ENCODE assay signal across 18 cellular contexts in the genomic region with DNA sequence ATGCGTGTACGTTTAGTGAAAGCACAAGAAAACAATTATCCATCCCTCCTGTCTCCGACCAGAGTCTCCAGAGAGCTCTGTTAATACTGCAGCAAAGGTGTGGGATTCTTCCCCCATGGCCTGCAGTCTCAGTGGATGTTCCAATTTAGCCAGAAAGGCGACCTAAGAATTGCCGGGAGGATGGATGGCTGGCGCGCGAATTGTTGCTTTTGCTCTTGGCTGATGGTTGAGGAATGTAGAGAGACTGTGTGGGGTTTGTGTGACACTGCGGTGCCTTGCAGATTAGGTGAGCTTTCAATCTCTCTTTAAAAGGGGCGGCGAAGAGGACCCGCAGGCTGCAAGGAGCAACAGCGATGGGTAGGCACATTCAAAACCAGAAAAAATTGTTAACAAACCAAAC. TPM values are rescaled to one million over a fixed set of nuclear protein-coding genes. Genes with fewer than 3 reads are reported as not detected.
A peak's percentile ranks its signal among the peaks of the same experiment; 100 is the strongest.
DNase-seq lines count a peak whose midpoint lies in the region; ATAC-seq, FAIRE-seq and TF ChIP-seq lines count a peak whose summit lies in the region.
"Had no signal": no experiment of that assay in that cellular context is flagged by ENCODE, and none has a peak within 500 bp of the region (broad histone marks: within the 10 kb centered on the region; RNA-seq: fewer than 3 reads in every experiment).

No MANE protein-coding gene starts in this region.

- no peaks in the 10 kb centered on the region for H3K9me3 ChIP-seq in K562 (replicated peaks; ENCODE audit: control insufficient read depth, insufficient read depth, low read depth, low read length)
- H3K9me3 ChIP-seq in naive thymus-derived CD4-positive, alpha-beta T cell (ENCODE audit: control insufficient read depth in 2 of 3, low read length in 3 of 3) = no peaks in the 10 kb centered on the region
- H3K9me3 ChIP-seq: ovary, SJSA1, spleen had no signal

- CTCF ChIA-PET in K562 (lab: Yijun Ruan, JAX; ENCODE audit: low intra/inter-chr PET ratio) = no interaction called here
- CTCF ChIA-PET in naive thymus-derived CD4-positive, alpha-beta T cell (lab: Charles Lee) = no interaction called here

- no peak overlapping the region for H2AFZ ChIP-seq in K562 (ENCODE audit: low read depth, low read length)

- intact Hi-C loops in K562 (cut with micrococcal nuclease) = no loop called here
- intact Hi-C loops in naive thymus-derived CD4-positive, alpha-beta T cell (cut with micrococcal nuclease) = loop anchor here (10.0 kb wide), 2 partner anchors 1184 to 1274 kb away; a partner anchor contains a TSS

- no peak overlapping the region for H3K4me3 Mint-ChIP-seq in stimulated activated naive CD8-positive, alpha-beta T cell treated with anti-CD3 and anti-CD28 coated beads, Interleukin-15, Interleukin-2, amounts not matched to agents 100 ng/mL and 50 ng/mL, for 24 hours
- peak overlapping the region in 2 of 10 donors; percentile 1 to 60 for H3K4me3 Mint-ChIP-seq in naive thymus-derived CD4-positive, alpha-beta T cell
- H3K4me3 Mint-ChIP-seq in activated T-cell treated with anti-CD3 and anti-CD28 coated beads, Interleukin-2, amount 50 U/mL, for 4 hours = no peak overlapping the region
- H3K4me3 Mint-ChIP-seq: activated T-cell treated with anti-CD3 and anti-CD28 coated beads, Interleukin-2, amount 50 U/mL, for 72 hours; immature natural killer cell had no signal

- no peaks in the 10 kb centered on the region for H3K27me3 ChIP-seq in K562 (ENCODE audit: control insufficient read depth in 2 of 2, insufficient read depth in 2 of 2, low read length in 2 of 2)
- no peaks in the 10 kb centered on the region for H3K27me3 ChIP-seq in naive thymus-derived CD4-positive, alpha-beta T cell (ENCODE audit: control insufficient read depth in 2 of 2, insufficient read depth in 2 of 2, low read length in 2 of 2)
- H3K27me3 ChIP-seq: ovary, SJSA1, spleen had no signal

- no peak overlapping the region for H3K4me3 ChIP-seq in K562
- H3K4me3 ChIP-seq in naive thymus-derived CD4-positive, alpha-beta T cell (ENCODE audit: low read length) = no peak overlapping the region
- H3K4me3 ChIP-seq: ovary, SJSA1, spleen had no signal

- peaks cover 89% of the 10 kb centered on the region for H3K79me2 ChIP-seq in K562 (ENCODE audit: control insufficient read depth, insufficient read depth, low read length)

- H3K27me3 Mint-ChIP-seq in stimulated activated naive CD8-positive, alpha-beta T cell treated with anti-CD3 and anti-CD28 coated beads, Interleukin-15, Interleukin-2, amounts not matched to agents 100 ng/mL and 50 ng/mL, for 24 hours = no peaks in the 10 kb centered on the region
- H3K27me3 Mint-ChIP-seq in naive thymus-derived CD4-positive, alpha-beta T cell = no peaks in the 10 kb centered on the region
- H3K27me3 Mint-ChIP-seq in activated T-cell treated with anti-CD3 and anti-CD28 coated beads, Interleukin-2, amount 50 U/mL, for 4 hours (ENCODE audit: low read depth) = no peaks in the 10 kb centered on the region

- no peak for TF ChIP-seq EP300 in K562 (IDR thresholded peaks at IDR 0.05; ENCODE audit: low read length)

- peaks cover 3 to 13% of the 10 kb centered on the region in 2 experiments; a peak in 4 of 5 replicates for H3K4me1 ChIP-seq in K562 (replicated peaks in 1 of 2; ENCODE audit: control insufficient read depth in 2 of 2, insufficient read depth in 2 of 2, low read length in 2 of 2)
- peaks cover 29 to 38% of the 10 kb centered on the region in 2 donors for H3K4me1 ChIP-seq in naive thymus-derived CD4-positive, alpha-beta T cell (ENCODE audit: control insufficient read depth in 2 of 2, insufficient read depth in 2 of 2, low read length in 2 of 2)

- TF ChIP-seq POLR2A in K562 (conservative IDR thresholded peaks at IDR 0.05) = no peak

- H3K4me1 Mint-ChIP-seq in stimulated activated naive CD8-positive, alpha-beta T cell treated with anti-CD3 and anti-CD28 coated beads, Interleukin-15, Interleukin-2, amounts not matched to agents 100 ng/mL and 50 ng/mL, for 24 hours (ENCODE audit: low read depth) = peaks cover 89% of the 10 kb centered on the region
- H3K4me1 Mint-ChIP-seq in naive thymus-derived CD4-positive, alpha-beta T cell = peaks cover 48 to 89% (median 84%) of the 10 kb centered on the region in 7 donors
- peaks cover 66% of the 10 kb centered on the region for H3K4me1 Mint-ChIP-seq in activated T-cell treated with anti-CD3 and anti-CD28 coated beads, Interleukin-2, amount 50 U/mL, for 4 hours (ENCODE audit: low read depth)

- H3K27ac Mint-ChIP-seq in stimulated activated naive CD8-positive, alpha-beta T cell treated with anti-CD3 and anti-CD28 coated beads, Interleukin-15, Interleukin-2, amounts not matched to agents 100 ng/mL and 50 ng/mL, for 24 hours = peak overlapping the region; percentile 70
- H3K27ac Mint-ChIP-seq in naive thymus-derived CD4-positive, alpha-beta T cell = peak overlapping the region in 5 of 9 donors; percentile 38 to 67 (median 48)

- TF ChIP-seq RAD21 in K562 (CRISPR knock-in tag; conservative IDR thresholded peaks at IDR 0.05 in 1 of 2, IDR thresholded peaks at IDR 0.05 in 1 of 2) = no peak

- no peaks in the 10 kb centered on the region for H3K9me1 ChIP-seq in K562 (ENCODE audit: control insufficient read depth, insufficient read depth, low read length)

- no peak overlapping the region for H3K9ac ChIP-seq in K562 (ENCODE audit: insufficient read depth in 1 of 2, low read depth in 2 of 2, low read length in 2 of 2)

- no peaks in the 10 kb centered on the region for H3K9me3 Mint-ChIP-seq in stimulated activated naive CD8-positive, alpha-beta T cell treated with anti-CD3 and anti-CD28 coated beads, Interleukin-15, Interleukin-2, amounts not matched to agents 100 ng/mL and 50 ng/mL, for 24 hours
- no peaks in the 10 kb centered on the region for H3K9me3 Mint-ChIP-seq in naive thymus-derived CD4-positive, alpha-beta T cell
- H3K9me3 Mint-ChIP-seq in activated T-cell treated with anti-CD3 and anti-CD28 coated beads, Interleukin-2, amount 50 U/mL, for 4 hours = no peaks in the 10 kb centered on the region
- H3K9me3 Mint-ChIP-seq: activated T-cell treated with anti-CD3 and anti-CD28 coated beads, Interleukin-2, amount 50 U/mL, for 72 hours; immature natural killer cell had no signal

- DNase-seq in stimulated activated naive CD8-positive, alpha-beta T cell treated with anti-CD3 and anti-CD28 coated beads, Interleukin-15, Interleukin-2, amounts not matched to agents 100 U/mL and 50 U/mL, for 24 hours = no peak
- DNase-seq in K562 (ENCODE audit: extremely low read depth in 1 of 4, low spot score in 3 of 4) (no peak), amniotic stem cell (lab: John Stamatoyannopoulos, UW) (no peak), islet precursor cell (no peak)
- no peak for DNase-seq in naive thymus-derived CD4-positive, alpha-beta T cell
- DNase-seq in activated T-cell treated with anti-CD3 and anti-CD28 coated beads, Interleukin-2, amount 50 U/mL, for 4 hours = no peak
- DNase-seq: activated CD4-positive, alpha-beta T cell treated with anti-CD3 and anti-CD28 coated beads for 4 hours; activated T-cell treated with anti-CD3 and anti-CD28 coated beads, Interleukin-2, amount 50 U/mL, for 72 hours; immature natural killer cell; NCI-H1436 treated with DMSO at 0.1 percent for 48 hours; NCI-H226; ovary; spleen; stimulated activated naive CD4-positive, alpha-beta T cell treated with Interleukin-2 at 50 U/mL for 16 hours; T-helper 9 cell had no signal

- TF ChIP-seq CTCF in K562 (IDR thresholded peaks at IDR 0.05 in 2 of 3, conservative IDR thresholded peaks at IDR 0.05 in 1 of 3; ENCODE audit: insufficient read depth in 2 of 3, low read depth in 1 of 3, low read length in 3 of 3) = no peak

- H3K36me3 ChIP-seq in K562 (ENCODE audit: control insufficient read depth, insufficient read depth, low read length) = peaks cover 87% of the 10 kb centered on the region
- H3K36me3 ChIP-seq in naive thymus-derived CD4-positive, alpha-beta T cell (ENCODE audit: control insufficient read depth in 2 of 3, insufficient read depth in 3 of 3, low read length in 3 of 3) = peaks cover 5 to 35% (median 13%) of the 10 kb centered on the region in 3 experiments
- H3K36me3 ChIP-seq: ovary had no signal

- no peak overlapping the region for H3K4me2 ChIP-seq in K562 (ENCODE audit: insufficient read depth, low read length)

- FAIRE-seq in K562 (lab: Jason Lieb, UNC) = no peak

- WGBS in K562 (ENCODE audit: insufficient coverage, low coverage, missing lambda C conversion rate) = 94% methylated on average over 12 of the region's 13 CpGs

- in situ Hi-C loops in K562 (cut with MboI) = no loop called here

- H4K20me1 ChIP-seq in K562 (replicated peaks; ENCODE audit: control insufficient read depth, insufficient read depth, low read length) = no peaks in the 10 kb centered on the region; the same call in 1 of the 2 replicates

- POLR2A ChIA-PET in K562 (lab: Yijun Ruan, JAX) = interaction anchor here (1.0 to 2.2 kb wide), 7 partner anchors 9 to 282 kb away, joined by 3 to 9 read pairs (median 4); a partner anchor contains a TSS
- POLR2A ChIA-PET in naive thymus-derived CD4-positive, alpha-beta T cell (lab: Charles Lee) = no interaction called here

- BruUV-seq in K562 (replicated peaks; lab: Mats Ljungman, UMichigan) = no TSS peak

- H3K36me3 Mint-ChIP-seq in stimulated activated naive CD8-positive, alpha-beta T cell treated with anti-CD3 and anti-CD28 coated beads, Interleukin-15, Interleukin-2, amounts not matched to agents 100 ng/mL and 50 ng/mL, for 24 hours (ENCODE audit: low read depth) = peaks cover 80% of the 10 kb centered on the region
- peaks cover 3 to 27% (median 8%) of the 10 kb centered on the region in 5 donors for H3K36me3 Mint-ChIP-seq in naive thymus-derived CD4-positive, alpha-beta T cell
- H3K36me3 Mint-ChIP-seq in activated T-cell treated with anti-CD3 and anti-CD28 coated beads, Interleukin-2, amount 50 U/mL, for 4 hours (ENCODE audit: insufficient read depth) = peaks cover 41% of the 10 kb centered on the region

- no peak for ATAC-seq in stimulated activated naive CD8-positive, alpha-beta T cell treated with anti-CD3 and anti-CD28 coated beads, Interleukin-15, Interleukin-2, amounts not matched to agents 100 U/mL and 50 U/mL, for 24 hours
- no peak for ATAC-seq in K562
- ATAC-seq in naive thymus-derived CD4-positive, alpha-beta T cell = no peak
- ATAC-seq in activated T-cell treated with anti-CD3 and anti-CD28 coated beads, Interleukin-2, amount 50 U/mL, for 4 hours = no peak
- no peak for ATAC-seq in HG02571 (IDR thresholded peaks at IDR 0.05; ENCODE audit: unreplicated experiment)
- ATAC-seq: activated T-cell treated with anti-CD3 and anti-CD28 coated beads, Interleukin-2, amount 50 U/mL, for 72 hours had no signal

- H3K27ac ChIP-seq in K562 (ENCODE audit: extremely low read depth, low read depth, low read length) = no peak overlapping the region
- no peak overlapping the region for H3K27ac ChIP-seq in naive thymus-derived CD4-positive, alpha-beta T cell (ENCODE audit: low read depth, low read length)
- H3K27ac ChIP-seq: ovary, SJSA1 had no signal

RNA-seq across cellular contexts. Expression of a gene that starts 46.1 kb away (rescaled TPM):
- 217 and 324 TPM in 2 replicates for total RNA-seq in K562 (2011; cell fraction: chromatin; rRNA removed; ENCODE audit: low replicate concordance)
- 221 and 239 TPM in 2 replicates for total RNA-seq in K562 (2011; cell fraction: nucleolus; rRNA removed)
- total RNA-seq in K562 (2011; cell fraction: nucleoplasm; rRNA removed) = 270 and 367 TPM in 2 replicates
- 266 and 294 TPM in 2 replicates for total RNA-seq in K562 (2014; rRNA removed)
- total RNA-seq in K562 (2014; rRNA removed; fragmentation: Illumina TruSeq; extraction: Trizol) = 212 and 224 TPM in 2 replicates
- total RNA-seq in K562 (2015; rRNA removed; fragmentation: Illumina TruSeq; extraction: Trizol) = 216 and 220 TPM in 2 replicates
- 422 and 439 TPM in 2 replicates for total RNA-seq in K562 (2021)
- 321 and 329 TPM in 2 replicates for polyA plus RNA-seq in K562 (2011; rRNA removed)
- 659 and 699 TPM in 2 replicates for polyA plus RNA-seq in K562 (2011; cell fraction: cytosol; rRNA removed)
- 480 and 564 TPM in 2 replicates for polyA plus RNA-seq in K562 (2011; cell fraction: nucleus; rRNA removed)
- polyA plus RNA-seq in K562 (2012) = 497 and 536 TPM in 2 replicates
- 648 and 649 TPM in 2 replicates for polyA plus RNA-seq in K562 (2014; fragmentation: Illumina TruSeq; extraction: Trizol)
- 100 to 1,000 TPM; 128 to 129 TPM for polyA plus RNA-seq in K562 (2014; fragmentation: Nextera tagmentation; extraction: Ambion mirVana)
- polyA plus RNA-seq in K562 (2014; rRNA removed) = 343 and 398 TPM in 2 replicates
- 360 and 482 TPM in 2 replicates for polyA minus RNA-seq in K562 (2011; rRNA and poly(A)+ RNA removed)
- polyA minus RNA-seq in K562 (2011; cell fraction: cytosol; rRNA and poly(A)+ RNA removed) = 377 and 397 TPM in 2 replicates
- polyA minus RNA-seq in K562 (2011; cell fraction: nucleus; rRNA and poly(A)+ RNA removed) = 103 and 150 TPM in 2 replicates
- total RNA-seq in naive thymus-derived CD4-positive, alpha-beta T cell = 100 to 1,000 TPM; 694 to 907 (median 775) TPM
- 100 to 1,000 TPM; 147 to 221 TPM for polyA plus RNA-seq in naive thymus-derived CD4-positive, alpha-beta T cell
- 100 to 1,000 TPM; 390 to 448 (median 440) TPM for total RNA-seq in activated T-cell treated with anti-CD3 and anti-CD28 coated beads, Interleukin-2, amount 50 U/mL, for 4 hours

RNA-seq across cellular contexts. Expression of a gene that starts 47.9 kb away (rescaled TPM):
- total RNA-seq in K562 (2011; cell fraction: chromatin; rRNA removed; ENCODE audit: low replicate concordance) = 0.42 and 1.3 TPM in 2 replicates
- 0.50 and 0.79 TPM in 2 replicates for total RNA-seq in K562 (2011; cell fraction: nucleolus; rRNA removed)
- 0.92 and 1.1 TPM in 2 replicates for total RNA-seq in K562 (2011; cell fraction: nucleoplasm; rRNA removed)
- total RNA-seq in K562 (2014; rRNA removed) = 0.73 and 2.5 TPM in 2 replicates
- 0.25 and 0.45 TPM in 2 replicates for total RNA-seq in K562 (2014; rRNA removed; fragmentation: Illumina TruSeq; extraction: Trizol)
- total RNA-seq in K562 (2015; rRNA removed; fragmentation: Illumina TruSeq; extraction: Trizol) = 0.64 and 0.69 TPM in 2 replicates
- 1.2 and 1.3 TPM in 2 replicates for total RNA-seq in K562 (2021)
- polyA plus RNA-seq in K562 (2011; rRNA removed) = 0.07 TPM in 2 replicates
- not detected in 2 replicates for polyA plus RNA-seq in K562 (2011; cell fraction: cytosol; rRNA removed)
- polyA plus RNA-seq in K562 (2011; cell fraction: nucleus; rRNA removed) = 0.22 and 0.37 TPM in 2 replicates
- polyA plus RNA-seq in K562 (2012) = 0.91 and 1.0 TPM in 2 replicates
- polyA plus RNA-seq in K562 (2014; fragmentation: Illumina TruSeq; extraction: Trizol) = 0.21 and 0.90 TPM in 2 replicates
- polyA plus RNA-seq in K562 (2014; fragmentation: Nextera tagmentation; extraction: Ambion mirVana) = under 1 TPM; 0.04 to 0.14 TPM
- polyA plus RNA-seq in K562 (2014; rRNA removed) = 1.0 and 1.8 TPM in 2 replicates
- not detected in 2 replicates for polyA minus RNA-seq in K562 (2011; rRNA and poly(A)+ RNA removed)
- not detected in 2 replicates for polyA minus RNA-seq in K562 (2011; cell fraction: cytosol; rRNA and poly(A)+ RNA removed)
- not detected in 2 replicates for polyA minus RNA-seq in K562 (2011; cell fraction: nucleus; rRNA and poly(A)+ RNA removed)
- total RNA-seq in naive thymus-derived CD4-positive, alpha-beta T cell = 1 to 10 TPM in 3 of 5 experiments, under 1 TPM in 2; 0.13 to 2.0 (median 1.5) TPM
- polyA plus RNA-seq in naive thymus-derived CD4-positive, alpha-beta T cell = not detected
- under 1 TPM; 0.38 to 0.96 (median 0.40) TPM for total RNA-seq in activated T-cell treated with anti-CD3 and anti-CD28 coated beads, Interleukin-2, amount 50 U/mL, for 4 hours
- total RNA-seq: SJSA1 had no signal
- polyA plus RNA-seq: immature natural killer cell had no signal
